ENCODE assay signal across 8 cellular contexts in genomic region chr7:75156913-75157399, GRCh38.
DNase-seq lines count a peak whose midpoint lies in the region; ATAC-seq and TF ChIP-seq lines count a peak whose summit lies in the region.
"Not testable (repeated sequence)": the region's sequence is repeated elsewhere in the genome, so short reads cannot be mapped to it uniquely, and the experiment has no call there.

No MANE protein-coding gene starts in this region.

- H3K27ac ChIP-seq in heart left ventricle: peak overlapping the region in 7 of 12 donors; percentile 18 to 74 (median 59)
- H3K27ac ChIP-seq in parathyroid adenoma: not testable (repeated sequence)

- not testable (repeated sequence) for H3K36me3 ChIP-seq in heart left ventricle; parathyroid adenoma (ENCODE audit: control insufficient read depth, insufficient read depth, low read length)

- H3K4me3 ChIP-seq in GM12875 (ENCODE audit: low read depth, low read length) (peak overlapping the region; percentile 29), heart left ventricle (peak overlapping the region; percentile 13 to 56 (median 48)), parathyroid adenoma (ENCODE audit: low read depth, low read length) (peak overlapping the region; percentile 16)

- not testable (repeated sequence) for TF ChIP-seq POLR2A in heart left ventricle (IDR thresholded peaks at IDR 0.05)

- not testable (repeated sequence) for H3K4me1 ChIP-seq in heart left ventricle, parathyroid adenoma

- not testable (repeated sequence) for H3K9me3 ChIP-seq in heart left ventricle; parathyroid adenoma (ENCODE audit: control insufficient read depth, low read length)

- not testable (repeated sequence) for H3K79me2 ChIP-seq in parathyroid adenoma

- peak overlapping the region; percentile 59 for H2AFZ ChIP-seq in parathyroid adenoma

- H3K27me3 ChIP-seq in heart left ventricle; parathyroid adenoma (ENCODE audit: control insufficient read depth, insufficient read depth, low read length): not testable (repeated sequence)

- DNase-seq in activated CD4-positive, alpha-beta T cell treated with anti-CD3 and anti-CD28 coated beads for 1 hour: peak; percentile 88
- DNase-seq in activated naive CD8-positive, alpha-beta T cell treated with anti-CD3 and anti-CD28 coated beads, Interleukin-2, amount 50 U/mL, for 16 hours (ENCODE audit: low read depth, low spot score): peak; percentile 79
- DNase-seq in heart left ventricle: peak; percentile 93 to 99 (median 96)
- peak; percentile 97 for DNase-seq in stimulated activated CD8-positive, alpha-beta memory T cell treated with anti-CD3 and anti-CD28 coated beads, Interleukin-4, amount 100 ng/mL, for 48 hours

- not testable (repeated sequence) for TF ChIP-seq CTCF in GM12875 (IDR thresholded peaks at IDR 0.05; ENCODE audit: borderline replicate concordance, insufficient read depth, low read depth, low read length); parathyroid adenoma (IDR thresholded peaks at IDR 0.05)
- TF ChIP-seq CTCF in heart left ventricle (IDR thresholded peaks at IDR 0.05): peak in 2 of 12 donors; percentile 5 to 15

- not testable (repeated sequence) for H3K9ac ChIP-seq in parathyroid adenoma

- H3K4me2 ChIP-seq in parathyroid adenoma (ENCODE audit: low read length): not testable (repeated sequence)

- WGBS in heart left ventricle, 4 donors: 0 to 1% (median 1%) methylated on average over 18 to 38 of the region's 52 CpGs; no CpG with 5 or more reads in 1 of the 4 donors

- intact Hi-C loops in heart left ventricle (cut with DNase I): not testable (repeated sequence)

- ATAC-seq in GM21717 (IDR thresholded peaks at IDR 0.05; ENCODE audit: unreplicated experiment) (peak; percentile 88), HG03378 (IDR thresholded peaks at IDR 0.05; ENCODE audit: unreplicated experiment) (peak; percentile 80), heart left ventricle (peak; percentile 97 to 100 (median 98))
